In the genomic region with DNA sequence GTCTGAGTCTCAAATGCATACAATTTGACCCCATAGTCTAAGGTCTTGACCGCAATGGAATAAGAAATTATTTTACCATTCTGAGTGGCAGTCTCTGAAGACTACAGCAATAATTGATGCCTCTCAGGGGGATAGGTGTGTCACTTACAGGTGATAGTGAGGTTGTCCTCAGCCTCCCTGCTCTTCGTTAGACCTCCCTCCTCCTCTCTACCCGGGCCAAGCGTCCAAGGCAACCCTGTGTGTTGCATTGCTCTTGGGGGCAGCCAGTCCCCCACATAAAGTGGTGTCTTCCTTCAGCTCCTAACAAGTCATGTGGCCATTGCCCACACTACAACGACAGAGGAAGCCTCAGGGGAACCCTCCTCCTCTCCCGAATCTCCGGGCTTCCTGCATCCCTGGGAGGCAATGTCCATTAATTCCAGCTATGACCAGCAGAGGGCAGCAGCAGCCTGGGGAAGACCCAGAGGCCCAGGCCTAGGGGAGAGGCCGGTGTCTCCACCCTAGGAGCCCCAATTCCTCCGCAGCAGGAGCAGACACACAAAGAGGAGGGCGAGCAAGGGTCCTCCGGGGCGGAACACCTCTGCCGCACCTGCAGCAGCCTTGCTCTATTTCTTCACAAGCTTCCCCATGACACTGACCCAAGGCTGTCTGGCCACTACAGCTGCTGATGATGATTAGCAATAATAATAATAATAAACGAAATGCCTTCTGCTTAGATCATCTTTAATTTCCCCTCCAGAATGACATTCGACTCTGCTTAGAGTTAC, we compare ENCODE assay signal across 8 cellular contexts.
A peak's percentile ranks its signal among the peaks of the same experiment; 100 is the strongest.
DNase-seq lines count a peak whose midpoint lies in the region; ATAC-seq and TF ChIP-seq lines count a peak whose summit lies in the region.

No MANE protein-coding gene starts in this region.

- DNase-seq in BJ (ENCODE audit: low read depth) = no peak
- peak; percentile 61 for DNase-seq in HPDE6-E6E7 (ENCODE audit: extremely low spot score)
- DNase-seq in RWPE2 (ENCODE audit: low spot score) = peak; percentile 69
- peak; percentile 17 to 49 (median 39) for DNase-seq in activated naive CD4-positive, alpha-beta T cell (lab: John Stamatoyannopoulos, UW)
- DNase-seq in Right ventricle myocardium inferior (ENCODE audit: missing footprints) = no peak
- DNase-seq in progenitor cell of endocrine pancreas (ENCODE audit: low spot score, unreplicated experiment) = peak; percentile 83

- H3K9me3 ChIP-seq in RWPE2 (ENCODE audit: severe bottlenecking) = no peaks in the 10 kb centered on the region

- H3K4me1 Mint-ChIP-seq in progenitor cell of endocrine pancreas (ENCODE audit: low read depth) = peaks cover 5% of the 10 kb centered on the region

- H3K9me3 Mint-ChIP-seq in progenitor cell of endocrine pancreas (ENCODE audit: low read depth) = no peaks in the 10 kb centered on the region

- peaks cover 5% of the 10 kb centered on the region for H3K4me1 ChIP-seq in RWPE2 (ENCODE audit: insufficient read depth, poor library complexity, severe bottlenecking)

- peaks cover 14% of the 10 kb centered on the region for H3K27me3 Mint-ChIP-seq in progenitor cell of endocrine pancreas

- H3K27ac Mint-ChIP-seq in progenitor cell of endocrine pancreas = no peak overlapping the region

- H3K36me3 ChIP-seq in BJ (ENCODE audit: control insufficient read depth, insufficient read depth, low read length) (no peaks in the 10 kb centered on the region), RWPE2 (ENCODE audit: low read depth) (no peaks in the 10 kb centered on the region)

- peaks cover 5% of the 10 kb centered on the region; the same call in 1 of the 2 replicates for H3K27me3 ChIP-seq in BJ (ENCODE audit: control insufficient read depth, insufficient read depth, low read length)
- no peaks in the 10 kb centered on the region for H3K27me3 ChIP-seq in RWPE2 (ENCODE audit: insufficient read depth, poor library complexity, severe bottlenecking)

- H3K4me3 ChIP-seq in BJ (ENCODE audit: low read depth, low read length) (no peak overlapping the region), RWPE2 (ENCODE audit: severe bottlenecking) (no peak overlapping the region)

- no peak overlapping the region for H3K4me3 Mint-ChIP-seq in progenitor cell of endocrine pancreas (ENCODE audit: low read depth)

- POLR2A ChIA-PET in BJ (lab: Charles Lee) = no interaction called here

- H3K36me3 Mint-ChIP-seq in progenitor cell of endocrine pancreas (ENCODE audit: insufficient read depth) = no peaks in the 10 kb centered on the region

- ATAC-seq in GM19035 (IDR thresholded peaks at IDR 0.05; ENCODE audit: unreplicated experiment) = peak; percentile 77
- peak; percentile 80 for ATAC-seq in RWPE2 (ENCODE audit: low read depth)
- peak; percentile 66 for ATAC-seq in Right ventricle myocardium inferior
- ATAC-seq in GM19452 (IDR thresholded peaks at IDR 0.05; ENCODE audit: unreplicated experiment) = no peak

- CTCF ChIA-PET in BJ (lab: Yijun Ruan, JAX) = interaction anchor here (0.6 to 2.4 kb wide), 29 partner anchors 10 to 710 kb away, joined by 3 to 18 read pairs (median 4); no protein-coding TSS in a partner anchor

- TF ChIP-seq CTCF in BJ (IDR thresholded peaks at IDR 0.05; ENCODE audit: insufficient read depth, low read depth, low read length) (peak; percentile 85), RWPE2 (IDR thresholded peaks at IDR 0.05; ENCODE audit: poor library complexity, severe bottlenecking) (peak; percentile 98), progenitor cell of endocrine pancreas (IDR thresholded peaks at IDR 0.05; ENCODE audit: unreplicated experiment) (peak; percentile 88)

- H3K27ac ChIP-seq in RWPE2 (ENCODE audit: poor library complexity, severe bottlenecking) = no peak overlapping the region

- intact Hi-C loops in Right ventricle myocardium inferior (cut with DNase I) = loop anchor here (1.0 to 10.0 kb wide), 4 partner anchors 104 to 698 kb away; no protein-coding TSS in a partner anchor

Comparison
In these comparisons a context has a peak if more than half of its experiments do, and no peak if none do; other contexts are left out.
1. DNase-seq: peak in HPDE6-E6E7 (single experiment), RWPE2 (single experiment), activated naive CD4-positive, alpha-beta T cell (4 of 4) and progenitor cell of endocrine pancreas (single experiment); none in BJ (single experiment) and Right ventricle myocardium inferior (single experiment).
2. Peak in every context shown above with its lines, with median percentiles within 50 percentile points of each other: CTCF ChIP-seq.